8 cellular contexts compared by ENCODE assay signal in genomic region chrX:154541896-154542722, GRCh38. TPM values are rescaled to one million over a fixed set of nuclear protein-coding genes. Genes with fewer than 3 reads are reported as not detected.
A peak's percentile ranks its signal among the peaks of the same experiment; 100 is the strongest.
DNase-seq lines count a peak whose midpoint lies in the region; ATAC-seq and TF ChIP-seq lines count a peak whose summit lies in the region.

No MANE protein-coding gene starts in this region.

- H3K27me3 ChIP-seq in PC-9 (ENCODE audit: insufficient read depth, low read depth) (no peaks in the 10 kb centered on the region), adipocyte (replicated peaks; ENCODE audit: control insufficient read depth, insufficient read depth, low read length) (no peaks in the 10 kb centered on the region), right atrium auricular region (no peaks in the 10 kb centered on the region)

- intact Hi-C loops in PC-9 (cut with micrococcal nuclease; ENCODE audit: unreplicated experiment), result loop anchor here (1.0 kb wide), 1 partner anchor 52 kb away; the partner anchor contains the start of gene SLC10A3

- peaks cover 54% of the 10 kb centered on the region for H3K9me3 Mint-ChIP-seq in nephron progenitor cell

- no peak for ATAC-seq in GM18502 (IDR thresholded peaks at IDR 0.05; ENCODE audit: poor library complexity, unreplicated experiment)

- H3K4me1 ChIP-seq in PC-9 (replicated peaks; ENCODE audit: insufficient read depth) (peaks cover 58% of the 10 kb centered on the region), adipocyte (ENCODE audit: control insufficient read depth, insufficient read depth, low read length) (peaks cover 43% of the 10 kb centered on the region), right atrium auricular region (peaks cover 0 to 37% of the 10 kb centered on the region in 2 donors)

- peak; percentile 92 for DNase-seq in ELR (ENCODE audit: low read depth)
- peak; percentile 93 to 97 for DNase-seq in PC-9
- peak; percentile 89 for DNase-seq in adipocyte (ENCODE audit: low read depth)
- peak; percentile 95 for DNase-seq in right atrium auricular region (ENCODE audit: low spot score)
- DNase-seq in stimulated activated CD4-positive, alpha-beta T cell treated with anti-CD3 and anti-CD28 coated beads, Interleukin-1b, Interleukin-23, amount 100 ng/mL, for 4 hours (ENCODE audit: low read depth in 2 of 2), result peak; percentile 28 to 43
- DNase-seq in nephron progenitor cell, result no peak
- DNase-seq in iPS-NIHi7 (ENCODE audit: extremely low spot score), result no peak

- no peak overlapping the region for H3K4me3 Mint-ChIP-seq in nephron progenitor cell

- H3K27ac Mint-ChIP-seq in nephron progenitor cell, result no peak overlapping the region

- peaks cover 78% of the 10 kb centered on the region for H3K79me2 ChIP-seq in PC-9 (ENCODE audit: low read depth)

- no peak for TF ChIP-seq CTCF in PC-9 (conservative IDR thresholded peaks at IDR 0.05)
- no peak for TF ChIP-seq CTCF in right atrium auricular region (IDR thresholded peaks at IDR 0.05)
- TF ChIP-seq CTCF in nephron progenitor cell (IDR thresholded peaks at IDR 0.05), result no peak

- H2AFZ ChIP-seq in PC-9, result no peak overlapping the region

- peaks cover 5% of the 10 kb centered on the region for H4K20me1 ChIP-seq in PC-9 (ENCODE audit: insufficient read depth)

- H3K36me3 Mint-ChIP-seq in nephron progenitor cell (ENCODE audit: low read depth), result peaks cover 12% of the 10 kb centered on the region

- H3K36me3 ChIP-seq in PC-9 (ENCODE audit: low read depth) (peaks cover 45% of the 10 kb centered on the region), adipocyte (ENCODE audit: control insufficient read depth, insufficient read depth, low read length, severe bottlenecking) (peaks cover 20% of the 10 kb centered on the region), right atrium auricular region (no peaks in the 10 kb centered on the region)

- H3K9ac ChIP-seq in adipocyte (ENCODE audit: low read length), result peak overlapping the region; percentile 85

- H3K4me2 ChIP-seq in PC-9, result peak overlapping the region; percentile 99

- BruUV-seq in PC-9 (replicated peaks; lab: Mats Ljungman, UMichigan), result no TSS peak

- H3F3A ChIP-seq in PC-9 (ENCODE audit: insufficient read depth, low read depth), result peaks cover 88% of the 10 kb centered on the region

- H3K9me3 ChIP-seq in PC-9 (ENCODE audit: insufficient read depth, low read depth), result no peaks in the 10 kb centered on the region
- H3K9me3 ChIP-seq in adipocyte (ENCODE audit: control insufficient read depth, low read length), result no peaks in the 10 kb centered on the region
- no peaks in the 10 kb centered on the region for H3K9me3 ChIP-seq in right atrium auricular region

- H3K4me3 ChIP-seq in PC-9, result peak overlapping the region; percentile 99
- peak overlapping the region; percentile 62 for H3K4me3 ChIP-seq in adipocyte (ENCODE audit: low read length)
- H3K4me3 ChIP-seq in right atrium auricular region, result peak overlapping the region in 1 of 2 donors; percentile 1

- no peaks in the 10 kb centered on the region for H3K9me2 ChIP-seq in PC-9 (ENCODE audit: insufficient read depth)

- CTCF ChIA-PET in PC-9 (lab: Charles Lee), result interaction anchor here (1.0 to 1.1 kb wide), 2 partner anchors 169 kb away, joined by 3 read pairs; no protein-coding TSS in a partner anchor

- H3K27ac ChIP-seq in PC-9, result peak overlapping the region; percentile 100
- peak overlapping the region; percentile 76 to 88 for H3K27ac ChIP-seq in right atrium auricular region

- H3K4me1 Mint-ChIP-seq in nephron progenitor cell, result peaks cover 21% of the 10 kb centered on the region

- POLR2A ChIA-PET in PC-9 (lab: Charles Lee; ENCODE audit: unreplicated experiment), result interaction anchor here (0.5 to 2.0 kb wide), 14 partner anchors 10 to 838 kb away, joined by 3 to 18 read pairs (median 4); partner anchors contain the start of gene SLC10A3

- H3K27me3 Mint-ChIP-seq in nephron progenitor cell (ENCODE audit: low read depth, poor library complexity), result no peaks in the 10 kb centered on the region

RNA-seq across cellular contexts. Expression of gene G6PD, which starts 4.5 kb away (rescaled TPM):
- 987 and 1,283 TPM in 2 replicates for total RNA-seq in PC-9 (2021)
- 10 to 100 TPM; 14.9 to 42.2 TPM for total RNA-seq in right atrium auricular region

RNA-seq across cellular contexts. Expression of gene IKBKG, which starts 5.3 kb away (rescaled TPM):
- total RNA-seq in PC-9 (2021) (68.3 and 69.4 TPM in 2 replicates), right atrium auricular region (1 to 10 TPM; 7.2 to 9.0 TPM)

RNA-seq across cellular contexts. Expression of gene FAM3A, which starts 26.1 kb away (rescaled TPM):
- 60.3 and 69.3 TPM in 2 replicates for total RNA-seq in PC-9 (2021)
- total RNA-seq in right atrium auricular region, result 10 to 100 TPM; 47.1 to 61.2 TPM

RNA-seq across cellular contexts. Expression of gene CTAG1A, which starts 42.8 kb away (rescaled TPM):
- total RNA-seq in PC-9 (2021) (not detected in 2 replicates), right atrium auricular region (not detected)

RNA-seq across cellular contexts. Expression of gene SLC10A3, which starts 51.7 kb away (rescaled TPM):
- total RNA-seq in PC-9 (2021) (38.3 and 54.9 TPM in 2 replicates), right atrium auricular region (10 to 100 TPM; 22.2 to 22.9 TPM)

Comparison
In these comparisons a context has a peak if more than half of its experiments do, and no peak if none do; other contexts are left out.
1. DNase-seq: peak in ELR (single experiment), PC-9 (2 of 2), adipocyte (single experiment), right atrium auricular region (single experiment) and stimulated activated CD4-positive, alpha-beta T cell treated with anti-CD3 and anti-CD28 coated beads, Interleukin-1b, Interleukin-23, amount 100 ng/mL, for 4 hours (2 of 2); none in nephron progenitor cell (single experiment) and iPS-NIHi7 (single experiment).
2. RNA of gene G6PD, which starts 4.5 kb away (total RNA-seq): 987 to 1,283 TPM in PC-9; 14.9 to 42.2 TPM in right atrium auricular region; every median in the first group is over 10 times any median in the second.